ENCODE assay signal across 8 cellular contexts in genomic region chr12:120438495-120439198, GRCh38. TPM values are rescaled to one million over a fixed set of nuclear protein-coding genes. Genes with fewer than 3 reads are reported as not detected.
DNase-seq lines count a peak whose midpoint lies in the region; ATAC-seq and TF ChIP-seq lines count a peak whose summit lies in the region.

No MANE protein-coding gene starts in this region.

- POLR2A ChIA-PET in RWPE1 (lab: Yijun Ruan, JAX; ENCODE audit: low non-redundant PET) = no interaction called here

- ATAC-seq in GM19455 (IDR thresholded peaks at IDR 0.05; ENCODE audit: unreplicated experiment) (peak; percentile 4), psoas muscle (peak in 3 of 4 donors; percentile 7 to 32 (median 19))

- H3K9ac ChIP-seq in fibroblast of lung (ENCODE audit: insufficient read depth, low read length) = peak overlapping the region; percentile 78

- no peaks in the 10 kb centered on the region for H3K27me3 ChIP-seq in fibroblast of lung (ENCODE audit: control insufficient read depth, insufficient read depth, low read length)
- no peaks in the 10 kb centered on the region for H3K27me3 ChIP-seq in psoas muscle (ENCODE audit: insufficient read depth in 3 of 3, low read length in 2 of 3)

- peak overlapping the region; percentile 83 for H2AFZ ChIP-seq in fibroblast of lung (ENCODE audit: low read length)

- 34 to 38% (median 37%) methylated on average over 17 of the region's 17 CpGs for WGBS in psoas muscle, 3 donors

- DNase-seq in RWPE1 (ENCODE audit: low spot score) (no peak), fibroblast of lung (ENCODE audit: low read depth in 2 of 2) (no peak), psoas muscle (no peak), DMS79 (lab: John Stamatoyannopoulos, UW) (no peak), mucosa of gallbladder (ENCODE audit: low spot score) (no peak), pons (ENCODE audit: low spot score) (no peak)
- DNase-seq in activated CD4-positive, CD25-positive, alpha-beta regulatory T cell (lab: John Stamatoyannopoulos, UW) = no peak

- H3K9me3 ChIP-seq in fibroblast of lung (ENCODE audit: control insufficient read depth, insufficient read depth, low read depth, low read length) (no peaks in the 10 kb centered on the region), psoas muscle (no peaks in the 10 kb centered on the region)

- no peaks in the 10 kb centered on the region for H4K20me1 ChIP-seq in fibroblast of lung (ENCODE audit: control insufficient read depth, extremely low read depth, insufficient read depth, low read length)

- H3K36me3 ChIP-seq in fibroblast of lung (ENCODE audit: control insufficient read depth, insufficient read depth, low read length) (peaks cover 1% of the 10 kb centered on the region), psoas muscle (ENCODE audit: insufficient read depth in 1 of 2, low read depth in 1 of 2) (peaks cover 3 to 45% of the 10 kb centered on the region in 2 donors)

- peak overlapping the region; percentile 82 for H3K27ac ChIP-seq in RWPE1
- peak overlapping the region; percentile 61 for H3K27ac ChIP-seq in fibroblast of lung (ENCODE audit: insufficient read depth, low read length)
- H3K27ac ChIP-seq in psoas muscle = peak overlapping the region; percentile 89

- TF ChIP-seq CTCF in RWPE1 (conservative IDR thresholded peaks at IDR 0.05; ENCODE audit: low read depth) (no peak), fibroblast of lung (conservative IDR thresholded peaks at IDR 0.05 in 1 of 2, IDR thresholded peaks at IDR 0.05 in 1 of 2; ENCODE audit: low read depth in 1 of 2, low read length in 2 of 2) (no peak), psoas muscle (IDR thresholded peaks at IDR 0.05) (no peak)

- peaks cover 19% of the 10 kb centered on the region for H3K79me2 ChIP-seq in fibroblast of lung (ENCODE audit: control insufficient read depth, insufficient read depth, low read length)

- CTCF ChIA-PET in RWPE1 (lab: Yijun Ruan, JAX) = interaction anchor here (0.5 to 0.7 kb wide), 4 partner anchors 11 to 210 kb away, joined by 4 to 6 read pairs (median 4); no protein-coding TSS in a partner anchor

- peak overlapping the region; percentile 77 for H3K4me2 ChIP-seq in fibroblast of lung (ENCODE audit: extremely low read depth, insufficient read depth, low read length)

- intact Hi-C loops in psoas muscle (cut with DNase I) = loop anchor here in 1 of 2 donors (10.0 kb wide), 1 partner anchor 114 kb away; the partner anchor contains the start of gene PLA2G1B

- H3K4me3 ChIP-seq in fibroblast of lung (replicated peaks in 1 of 4; ENCODE audit: control extremely low read depth in 1 of 4, insufficient read depth in 1 of 4, low read depth in 3 of 4, low read length in 4 of 4) = peak overlapping the region; percentile 84 to 95 (median 89)
- H3K4me3 ChIP-seq in psoas muscle = peak overlapping the region; percentile 98

- H3K4me1 ChIP-seq in fibroblast of lung (ENCODE audit: control insufficient read depth, extremely low read depth, insufficient read depth, low read length) = peaks cover 5% of the 10 kb centered on the region
- peaks cover 18% of the 10 kb centered on the region for H3K4me1 ChIP-seq in psoas muscle

RNA-seq across cellular contexts. Expression of gene COX6A1, which starts 0.7 kb away (rescaled TPM):
- total RNA-seq in fibroblast of lung (455 and 512 TPM in 2 replicates), psoas muscle (10 to 100 TPM; 34.4 to 52.6 (median 38.5) TPM), mucosa of gallbladder (375 TPM)
- polyA plus RNA-seq in fibroblast of lung (312 and 427 TPM in 2 replicates), psoas muscle (100 to 1,000 TPM in 1 of 3 donors, 10 to 100 TPM in 2; 58.1 to 211 (median 96.6) TPM)
- polyA plus RNA-seq in fibroblast of lung (2012) = 437 and 587 TPM in 2 replicates
- polyA minus RNA-seq in fibroblast of lung (ENCODE audit: low replicate concordance) = 422 and 458 TPM in 2 replicates

RNA-seq across cellular contexts. Expression of gene TRIAP1, which starts 7.5 kb away (rescaled TPM):
- total RNA-seq in fibroblast of lung = 26.5 and 29.6 TPM in 2 replicates
- 47.5 and 52.7 TPM in 2 replicates for polyA plus RNA-seq in fibroblast of lung
- polyA plus RNA-seq in fibroblast of lung (2012) = 43.1 and 47.7 TPM in 2 replicates
- polyA minus RNA-seq in fibroblast of lung (ENCODE audit: low replicate concordance) = 1.0 and 3.2 TPM in 2 replicates
- total RNA-seq in psoas muscle = 10 to 100 TPM; 24.4 to 37.3 (median 31.0) TPM
- polyA plus RNA-seq in psoas muscle = 100 to 1,000 TPM in 1 of 3 donors, 10 to 100 TPM in 2; 42.8 to 111 (median 60.2) TPM
- total RNA-seq in mucosa of gallbladder = 16.1 TPM

RNA-seq across cellular contexts. Expression of gene GATC, which starts 7.6 kb away (rescaled TPM):
- 18.2 and 22.3 TPM in 2 replicates for total RNA-seq in fibroblast of lung
- polyA plus RNA-seq in fibroblast of lung = 17.5 and 18.4 TPM in 2 replicates
- polyA plus RNA-seq in fibroblast of lung (2012) = 12.9 and 14.4 TPM in 2 replicates
- polyA minus RNA-seq in fibroblast of lung (ENCODE audit: low replicate concordance) = 7.1 and 19.4 TPM in 2 replicates
- 10 to 100 TPM in 2 of 4 donors, 1 to 10 TPM in 2; 8.7 to 17.6 (median 10.1) TPM for total RNA-seq in psoas muscle
- polyA plus RNA-seq in psoas muscle = 10 to 100 TPM in 1 of 3 donors, 1 to 10 TPM in 2; 6.4 to 16.5 (median 8.5) TPM
- 30.2 TPM for total RNA-seq in mucosa of gallbladder

RNA-seq across cellular contexts. Expression of gene SRSF9, which starts 30.9 kb away (rescaled TPM):
- total RNA-seq in fibroblast of lung (176 and 188 TPM in 2 replicates), psoas muscle (10 to 100 TPM; 24.9 to 34.8 (median 33.0) TPM), mucosa of gallbladder (134 TPM)
- polyA plus RNA-seq in fibroblast of lung (150 and 164 TPM in 2 replicates), psoas muscle (10 to 100 TPM; 26.4 to 53.8 (median 36.1) TPM)
- polyA plus RNA-seq in fibroblast of lung (2012) = 184 and 215 TPM in 2 replicates
- polyA minus RNA-seq in fibroblast of lung (ENCODE audit: low replicate concordance) = 44.1 and 46.0 TPM in 2 replicates

RNA-seq across cellular contexts. Expression of gene DYNLL1, which starts 57.3 kb away (rescaled TPM):
- total RNA-seq in fibroblast of lung (222 and 289 TPM in 2 replicates), psoas muscle (100 to 1,000 TPM in 1 of 4 donors, 10 to 100 TPM in 3; 30.1 to 116 (median 68.2) TPM), mucosa of gallbladder (393 TPM)
- polyA plus RNA-seq in fibroblast of lung (616 and 638 TPM in 2 replicates), psoas muscle (100 to 1,000 TPM in 2 of 3 donors, 10 to 100 TPM in 1; 62.0 to 155 (median 144) TPM)
- 638 and 701 TPM in 2 replicates for polyA plus RNA-seq in fibroblast of lung (2012)
- 69.7 and 113 TPM in 2 replicates for polyA minus RNA-seq in fibroblast of lung (ENCODE audit: low replicate concordance)
